ENCODE assay signal across 12 cellular contexts in the genomic region with DNA sequence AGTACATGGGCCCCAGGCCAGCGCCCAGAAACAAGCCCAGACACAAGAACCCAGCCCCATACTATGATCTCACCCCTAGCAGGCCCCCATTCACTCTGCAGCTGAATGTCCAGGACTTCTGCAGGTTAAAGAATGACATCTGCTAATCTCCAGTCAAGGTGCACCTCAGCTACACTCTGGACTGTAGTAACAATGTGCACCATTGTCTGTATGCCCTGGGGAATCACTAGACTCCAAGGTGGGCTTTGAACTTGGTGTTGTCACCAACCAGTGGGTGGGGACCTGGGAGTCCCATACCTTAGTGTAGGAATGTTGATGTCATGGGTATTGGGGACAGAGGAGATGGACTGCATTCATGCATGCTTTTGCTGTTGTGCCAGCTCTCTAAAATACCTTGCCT. TPM values are rescaled to one million over a fixed set of nuclear protein-coding genes. Genes with fewer than 3 reads are reported as not detected.
"Had no signal": no experiment of that assay in that cellular context is flagged by ENCODE, and none has a peak within 500 bp of the region (broad histone marks: within the 10 kb centered on the region; RNA-seq: fewer than 3 reads in every experiment).

No MANE protein-coding gene starts in this region.

- H3K9ac ChIP-seq: GM23248 had no signal

- H3K36me3 ChIP-seq: HAP-1 had no signal

- DNase-seq: GM23248, GOT3, H7, H9, HCEC 1CT, HFFc6 had no signal

- H2AFZ ChIP-seq: GM23248, GM23338 had no signal

- H3K4me1 ChIP-seq: HAP-1 had no signal

- H3K4me3 ChIP-seq: GM23248, GM23338, HAP-1 had no signal

- H3K4me2 ChIP-seq: GM23338 had no signal

- H3K27ac ChIP-seq: GM23248 had no signal

- FAIRE-seq: H1, H54 had no signal

- ATAC-seq: GM23338, HCT116 had no signal

RNA-seq across cellular contexts. Expression of gene KCNE1, which starts 10.3 kb away (rescaled TPM):
- total RNA-seq: H4 had no signal
- polyA plus RNA-seq: GM23248, GM23338 had no signal
